In the genomic region with DNA sequence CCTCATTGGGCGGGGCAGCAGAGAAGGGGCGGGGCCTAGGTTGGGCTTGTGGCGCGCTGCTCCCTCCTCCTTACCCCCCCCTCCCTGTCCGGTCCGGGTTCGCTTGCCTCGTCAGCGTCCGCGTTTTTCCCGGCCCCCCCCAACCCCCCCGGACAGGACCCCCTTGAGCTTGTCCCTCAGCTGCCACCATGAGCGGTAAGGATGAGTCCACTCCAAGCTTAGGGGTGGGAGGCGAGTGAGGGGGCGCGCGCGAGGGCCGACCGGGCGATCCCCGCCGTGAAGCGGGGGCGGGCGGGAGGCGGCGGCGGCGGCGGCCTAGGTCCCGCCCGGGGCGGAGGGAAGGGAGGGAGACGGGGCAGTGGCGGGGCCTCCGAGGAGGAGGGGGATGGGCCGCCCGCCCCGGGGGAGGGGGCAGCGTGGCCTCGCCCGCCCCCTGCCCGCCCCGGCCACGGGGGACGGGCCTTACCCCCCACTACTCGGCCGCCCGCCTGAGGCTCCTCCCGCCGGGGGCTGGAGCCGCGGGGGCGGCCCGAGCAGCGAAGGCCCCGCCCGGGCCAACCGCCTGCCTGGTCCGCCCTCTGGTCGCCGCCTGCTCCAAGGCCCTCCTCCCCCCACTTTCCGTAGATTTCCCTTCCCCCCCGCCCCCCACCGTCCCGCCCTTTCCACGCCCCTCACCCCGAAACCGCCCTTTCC, we compare ENCODE assay signal across 8 cellular contexts. TPM values are rescaled to one million over a fixed set of nuclear protein-coding genes. Genes with fewer than 3 reads are reported as not detected.
DNase-seq lines count a peak whose midpoint lies in the region; ATAC-seq and TF ChIP-seq lines count a peak whose summit lies in the region.

Gene SP1, plus strand, starts transcription at position 73 of the 693 bp plus-strand sequence. Its CDS starts 116 bp downstream, at position 189.

- peak within 1 kb of the TSS; percentile 95 for H3K4me3 ChIP-seq in thymus (ENCODE audit: low read length)

- peaks cover 27% of the 10 kb centered on the region for H3K4me1 ChIP-seq in thymus (ENCODE audit: control insufficient read depth, insufficient read depth, low read length)

- no peaks in the 10 kb centered on the region for H3K27me3 ChIP-seq in thymus (ENCODE audit: control insufficient read depth, insufficient read depth)

- peak within 1 kb of the TSS; percentile 99 for H3K27ac ChIP-seq in thymus (ENCODE audit: low read depth)

- no peaks in the 10 kb centered on the region for H3K9me3 ChIP-seq in thymus (ENCODE audit: control insufficient read depth)

- DNase-seq in GF-D8 (lab: John Stamatoyannopoulos, UW): peak; percentile 79
- DNase-seq in NCI-H1092 (lab: John Stamatoyannopoulos, UW): peak; percentile 69
- peak; percentile 58 for DNase-seq in SKM-1 treated with dmso at 0.1 percent for 144 hours (lab: John Stamatoyannopoulos, UW; ENCODE audit: unreplicated experiment)
- peak; percentile 90 for DNase-seq in activated naive CD4-positive, alpha-beta T cell treated with anti-CD3 and anti-CD28 coated beads, Interleukin-2, amount 50 U/mL, for 72 hours (ENCODE audit: low spot score in 2 of 2)
- DNase-seq in glomerular visceral epithelial cell (ENCODE audit: extremely low spot score): peak; percentile 96
- peak; percentile 97 for DNase-seq in osteocyte (ENCODE audit: extremely low spot score, unreplicated experiment)

- peak; percentile 33 for ATAC-seq in HG02571 (IDR thresholded peaks at IDR 0.05; ENCODE audit: unreplicated experiment)
- peak; percentile 35 to 65 for ATAC-seq in activated naive CD4-positive, alpha-beta T cell treated with anti-CD3 and anti-CD28 coated beads, Interleukin-2, amount 50 U/mL, for 72 hours

- TF ChIP-seq CTCF in osteocyte (IDR thresholded peaks at IDR 0.05): no peak

- H3K27ac Mint-ChIP-seq in activated naive CD4-positive, alpha-beta T cell treated with anti-CD3 and anti-CD28 coated beads, Interleukin-2, amount 50 U/mL, for 72 hours: peak within 1 kb of the TSS; percentile 83 to 88
- H3K27ac Mint-ChIP-seq in osteocyte (ENCODE audit: unreplicated experiment): peak within 1 kb of the TSS; percentile 96

- no peaks in the 10 kb centered on the region for H3K9me3 Mint-ChIP-seq in activated naive CD4-positive, alpha-beta T cell treated with anti-CD3 and anti-CD28 coated beads, Interleukin-2, amount 50 U/mL, for 72 hours
- no peaks in the 10 kb centered on the region for H3K9me3 Mint-ChIP-seq in osteocyte (ENCODE audit: unreplicated experiment)

- no peaks in the 10 kb centered on the region for H3K27me3 Mint-ChIP-seq in osteocyte (ENCODE audit: unreplicated experiment)

- H3K36me3 Mint-ChIP-seq in activated naive CD4-positive, alpha-beta T cell treated with anti-CD3 and anti-CD28 coated beads, Interleukin-2, amount 50 U/mL, for 72 hours: peaks cover 31 to 39% of the 10 kb centered on the region in 2 donors
- peaks cover 16% of the 10 kb centered on the region for H3K36me3 Mint-ChIP-seq in osteocyte (ENCODE audit: unreplicated experiment)

- peaks cover 27% of the 10 kb centered on the region for H3K36me3 ChIP-seq in thymus (ENCODE audit: control insufficient read depth, insufficient read depth)

- peaks cover 41% of the 10 kb centered on the region for H3K4me1 Mint-ChIP-seq in osteocyte (ENCODE audit: unreplicated experiment)

- peak within 1 kb of the TSS; percentile 88 for H3K4me3 Mint-ChIP-seq in osteocyte (ENCODE audit: unreplicated experiment)

- under 1% methylated on average over 70 of the region's 71 CpGs for WGBS in thymus

RNA-seq across cellular contexts. Expression of gene SP1, which starts in this region (rescaled TPM):
- 100 to 1,000 TPM in 1 of 2 donors, 10 to 100 TPM in 1; 86.0 to 156 TPM for total RNA-seq in activated naive CD4-positive, alpha-beta T cell treated with anti-CD3 and anti-CD28 coated beads, Interleukin-2, amount 50 U/mL, for 72 hours
- total RNA-seq in osteocyte: 77.0 and 83.3 TPM in 2 replicates
- 17.6 TPM for polyA plus RNA-seq in thymus

Comparison
In these comparisons a context has a peak if more than half of its experiments do, and no peak if none do; other contexts are left out.
1. Peak in every context shown above with its lines: DNase-seq, ATAC-seq, H3K4me3 ChIP-seq and H3K27ac ChIP-seq.